13 cellular contexts compared by ENCODE assay signal in the genomic region with DNA sequence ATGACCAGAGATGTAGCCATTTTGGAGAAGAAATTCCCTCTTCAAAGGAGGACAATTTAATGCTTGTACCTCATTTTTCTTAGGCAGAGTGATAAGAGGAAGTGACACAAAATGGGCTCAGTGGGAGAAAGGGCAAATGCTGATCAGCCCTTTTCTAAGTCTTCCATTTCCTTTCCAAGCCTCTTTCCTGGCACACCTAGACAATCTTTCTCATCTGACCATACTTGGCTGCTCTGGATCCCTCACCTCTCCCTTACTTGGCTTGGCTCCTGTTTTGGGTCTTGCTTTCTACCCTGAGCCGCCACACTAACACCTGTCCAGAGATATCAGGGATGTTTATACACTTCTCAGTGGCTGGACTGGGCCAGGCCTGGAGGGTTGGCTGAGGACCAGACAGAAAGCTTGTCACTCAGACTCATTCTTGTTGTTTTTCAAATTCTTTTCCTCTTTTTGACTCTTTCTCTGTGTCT. TPM values are rescaled to one million over a fixed set of nuclear protein-coding genes. Genes with fewer than 3 reads are reported as not detected.
DNase-seq lines count a peak whose midpoint lies in the region; ATAC-seq and TF ChIP-seq lines count a peak whose summit lies in the region.
"Had no signal": no experiment of that assay in that cellular context is flagged by ENCODE, and none has a peak within 500 bp of the region (broad histone marks: within the 10 kb centered on the region; RNA-seq: fewer than 3 reads in every experiment).

No MANE protein-coding gene starts in this region.

- no peak overlapping the region; the same call in 1 of the 2 replicates for H4K91ac ChIP-seq in IMR-90 (ENCODE audit: insufficient read depth, low read depth, low read length)

- no peak overlapping the region for H3K9ac ChIP-seq in IMR-90 (ENCODE audit: low read depth, low read length)

- H2BK15ac ChIP-seq in IMR-90 (ENCODE audit: low read depth, low read length): peak overlapping the region; percentile 61; the same call in 1 of the 3 replicates

- ATAC-seq in IMR-90 (ENCODE audit: low read depth) (no peak), HG03280 (IDR thresholded peaks at IDR 0.05; ENCODE audit: unreplicated experiment) (no peak)
- ATAC-seq in naive thymus-derived CD8-positive, alpha-beta T cell: no peak
- ATAC-seq: WTC11 had no signal

- H2BK20ac ChIP-seq in IMR-90 (ENCODE audit: low read depth, low read length): no peak overlapping the region; the same call in 1 of the 2 replicates

- POLR2A ChIA-PET in A673 (lab: Charles Lee; ENCODE audit: low non-redundant PET): no interaction called here
- POLR2A ChIA-PET in IMR-90 (lab: Charles Lee; ENCODE audit: unreplicated experiment): no interaction called here
- POLR2A ChIA-PET in naive thymus-derived CD8-positive, alpha-beta T cell (lab: Charles Lee): interaction anchor here (25.2 to 30.6 kb wide), 2 partner anchors 17 to 22 kb away, joined by 462 to 1573 read pairs; a partner anchor contains a TSS

- CTCF ChIA-PET in A673 (lab: Charles Lee) (no interaction called here), IMR-90 (lab: Yijun Ruan, JAX) (no interaction called here)

- peak overlapping the region; percentile 63 for H2AK5ac ChIP-seq in IMR-90 (ENCODE audit: low read depth, low read length)

- H3K27ac Mint-ChIP-seq in naive thymus-derived CD8-positive, alpha-beta T cell: peak overlapping the region in 7 of 10 donors; percentile 2 to 81 (median 50)
- H3K27ac Mint-ChIP-seq: WTC11 had no signal

- in situ Hi-C loops in IMR-90 (cut with MboI; ENCODE audit: low sequenced_read_pairs): no loop called here

- peak overlapping the region in 7 of 10 donors; percentile 0 to 58 (median 27) for H3K4me3 Mint-ChIP-seq in naive thymus-derived CD8-positive, alpha-beta T cell
- H3K4me3 Mint-ChIP-seq: WTC11 had no signal

- TF ChIP-seq RAD21 in IMR-90 (IDR thresholded peaks at IDR 0.05; ENCODE audit: low read length): no peak

- dilution Hi-C loops in IMR-90 (cut with HindIII; ENCODE audit: low sequenced_read_pairs, unreplicated experiment): no loop called here

- H3K27ac ChIP-seq in A673 (ENCODE audit: low read depth, low read length, poor library complexity, severe bottlenecking): peak overlapping the region; percentile 18
- no peak overlapping the region for H3K27ac ChIP-seq in IMR-90 (ENCODE audit: insufficient read depth, low read length)
- peak overlapping the region; percentile 95 to 99 for H3K27ac ChIP-seq in coronary artery

- no CpG with 5 or more reads among the region's 1 CpG for WGBS in IMR-90 (ENCODE audit: extremely low coverage in 2 of 2, insufficient read length in 1 of 2), 2 experiments

- H4K20me1 ChIP-seq in IMR-90 (ENCODE audit: insufficient read depth, low read length): no peaks in the 10 kb centered on the region

- peaks cover 19% of the 10 kb centered on the region for H3K9me1 ChIP-seq in IMR-90 (ENCODE audit: insufficient read depth, low read length)

- intact Hi-C loops in A673 (cut with micrococcal nuclease; ENCODE audit: unreplicated experiment) (no loop called here), IMR-90 (cut with micrococcal nuclease) (no loop called here)

- peaks cover 42% of the 10 kb centered on the region for H3K4me1 ChIP-seq in A673 (ENCODE audit: insufficient read depth, low read length, poor library complexity, severe bottlenecking)
- H3K4me1 ChIP-seq in IMR-90 (ENCODE audit: control insufficient read depth, insufficient read depth, low read length): peaks cover 21% of the 10 kb centered on the region

- H3K36me3 ChIP-seq in A673 (ENCODE audit: insufficient read depth, low read length, poor library complexity, severe bottlenecking) (no peaks in the 10 kb centered on the region), IMR-90 (ENCODE audit: control insufficient read depth, insufficient read depth, low read length) (no peaks in the 10 kb centered on the region)

- BruUV-seq in A673 (replicated peaks; lab: Mats Ljungman, UMichigan) (no TSS peak), IMR-90 (replicated peaks; lab: Mats Ljungman, UMichigan) (no TSS peak)

- H3K9me3 ChIP-seq in A673 (ENCODE audit: low read depth, low read length, poor library complexity, severe bottlenecking) (no peaks in the 10 kb centered on the region), IMR-90 (ENCODE audit: control insufficient read depth, insufficient read depth, low read length) (no peaks in the 10 kb centered on the region)

- H3K4me1 Mint-ChIP-seq in naive thymus-derived CD8-positive, alpha-beta T cell: peaks cover 35 to 63% (median 52%) of the 10 kb centered on the region in 4 donors

- H4K8ac ChIP-seq in IMR-90 (ENCODE audit: low read depth in 2 of 2, low read length in 2 of 2): peak overlapping the region in 1 of 2 experiments; percentile 17; a peak in 1 of 4 replicates

- H3K27me3 ChIP-seq in A673 (replicated peaks; ENCODE audit: insufficient read depth, low read depth, low read length, poor library complexity): no peaks in the 10 kb centered on the region
- H3K27me3 ChIP-seq in IMR-90 (ENCODE audit: control insufficient read depth, insufficient read depth, low read length): no peaks in the 10 kb centered on the region

- H4K5ac ChIP-seq in IMR-90 (ENCODE audit: low read depth, low read length): no peak overlapping the region

- H3K23ac ChIP-seq in IMR-90 (ENCODE audit: low read depth, low read length): 0 out of 2 replicates have a peak overlapping the region, but pooled peaks have one; percentile 2

- no peaks in the 10 kb centered on the region for H3K27me3 Mint-ChIP-seq in naive thymus-derived CD8-positive, alpha-beta T cell

- peak overlapping the region; percentile 49; the same call in 1 of the 2 replicates for H2BK120ac ChIP-seq in IMR-90 (ENCODE audit: low read depth, low read length)

- H3K18ac ChIP-seq in IMR-90 (ENCODE audit: low read depth, low read length): no peak overlapping the region

- peak overlapping the region; percentile 7; the same call in 1 of the 2 replicates for H3K14ac ChIP-seq in IMR-90 (replicated peaks; ENCODE audit: low read depth, low read length)

- H2BK5ac ChIP-seq in IMR-90 (ENCODE audit: low read depth, low read length, poor library complexity, severe bottlenecking): no peak overlapping the region

- H3K36me3 Mint-ChIP-seq in naive thymus-derived CD8-positive, alpha-beta T cell: no peaks in the 10 kb centered on the region
- H3K36me3 Mint-ChIP-seq: WTC11 had no signal

- peaks cover 4 to 5% of the 10 kb centered on the region in 2 experiments; a peak in 3 of 4 replicates for H3K79me1 ChIP-seq in IMR-90 (ENCODE audit: low read depth in 1 of 2, low read length in 2 of 2)

- no peak overlapping the region for H3K4me2 ChIP-seq in IMR-90 (ENCODE audit: low read depth, low read length)

- no peak overlapping the region for H2AK9ac ChIP-seq in IMR-90 (replicated peaks; ENCODE audit: low read depth, low read length, poor library complexity)

- no peak for TF ChIP-seq POLR2A in IMR-90 (IDR thresholded peaks at IDR 0.05; ENCODE audit: low read depth, low read length)

- DNase-seq in A673 (ENCODE audit: low spot score) (no peak), IMR-90 (no peak), coronary artery (ENCODE audit: low spot score) (peak; percentile 65), NCI-H146 (lab: John Stamatoyannopoulos, UW) (no peak)
- no peak for DNase-seq in naive thymus-derived CD8-positive, alpha-beta T cell
- DNase-seq in activated naive CD4-positive, alpha-beta T cell (lab: John Stamatoyannopoulos, UW): no peak
- no peak for DNase-seq in stimulated activated CD4-positive, alpha-beta T cell treated with anti-CD3 and anti-CD28 coated beads, Interleukin-4, amount 100 ng/mL, for 4 hours
- DNase-seq: DMS79 treated with DMSO at 0.1 percent for 48 hours, NCI-H524 treated with DMSO at 0.1 percent for 48 hours had no signal

- no peak overlapping the region for H3K56ac ChIP-seq in IMR-90 (ENCODE audit: extremely low read depth, insufficient read depth, low read length)

- peak overlapping the region; percentile 57; the same call in 1 of the 2 replicates for H3K4ac ChIP-seq in IMR-90 (ENCODE audit: low read depth, low read length)

- H3K4me3 ChIP-seq in A673 (ENCODE audit: low read depth, low read length, poor library complexity, severe bottlenecking) (no peak overlapping the region), IMR-90 (ENCODE audit: insufficient read depth, low read depth, low read length) (no peak overlapping the region), coronary artery (no peak overlapping the region)

- TF ChIP-seq CTCF in A673 (conservative IDR thresholded peaks at IDR 0.05; ENCODE audit: low read depth, low read length): no peak
- no peak for TF ChIP-seq CTCF in IMR-90 (conservative IDR thresholded peaks at IDR 0.05; ENCODE audit: low read depth, low read length)
- TF ChIP-seq CTCF in coronary artery (IDR thresholded peaks at IDR 0.05): no peak

- no peaks in the 10 kb centered on the region for H3K9me3 Mint-ChIP-seq in naive thymus-derived CD8-positive, alpha-beta T cell
- H3K9me3 Mint-ChIP-seq: WTC11 had no signal

- peak overlapping the region; percentile 53 for H2AFZ ChIP-seq in IMR-90 (replicated peaks; ENCODE audit: low read length, poor library complexity)

RNA-seq across cellular contexts. Expression of a gene that starts 13.1 kb away (rescaled TPM):
- total RNA-seq in A673 (2021) (27.3 and 36.4 TPM in 2 replicates), IMR-90 (2012; rRNA removed) (60.0 and 77.2 TPM in 2 replicates)
- polyA plus RNA-seq in IMR-90 (2012; rRNA removed): 21.8 and 36.4 TPM in 2 replicates
- 26.3 and 27.4 TPM in 2 replicates for polyA plus RNA-seq in IMR-90 (2012; cell fraction: cytosol; rRNA removed)
- polyA plus RNA-seq in IMR-90 (2012; cell fraction: nucleus; rRNA removed; ENCODE audit: low replicate concordance): 16.0 and 36.0 TPM in 2 replicates
- 100 to 1,000 TPM; 836 to 848 TPM for total RNA-seq in naive thymus-derived CD8-positive, alpha-beta T cell
- 1,000 to 10,000 TPM; 4,009 to 5,114 (median 5,016) TPM for polyA plus RNA-seq in naive thymus-derived CD8-positive, alpha-beta T cell

RNA-seq across cellular contexts. Expression of a gene that starts 18.8 kb away (rescaled TPM):
- 8.5 and 11.6 TPM in 2 replicates for total RNA-seq in A673 (2021)
- total RNA-seq in IMR-90 (2012; rRNA removed): 7.9 and 10.3 TPM in 2 replicates
- 15.3 and 16.3 TPM in 2 replicates for polyA plus RNA-seq in IMR-90 (2012; rRNA removed)
- polyA plus RNA-seq in IMR-90 (2012; cell fraction: cytosol; rRNA removed): 7.8 and 9.4 TPM in 2 replicates
- polyA plus RNA-seq in IMR-90 (2012; cell fraction: nucleus; rRNA removed; ENCODE audit: low replicate concordance): 4.0 and 8.8 TPM in 2 replicates
- 10 to 100 TPM; 32.5 to 34.4 TPM for total RNA-seq in naive thymus-derived CD8-positive, alpha-beta T cell
- polyA plus RNA-seq in naive thymus-derived CD8-positive, alpha-beta T cell: 100 to 1,000 TPM in 1 of 3 donors, 10 to 100 TPM in 2; 98.4 to 101 (median 98.6) TPM

RNA-seq across cellular contexts. Expression of a gene that starts 18.9 kb away (rescaled TPM):
- total RNA-seq in A673 (2021) (1.6 and 2.2 TPM in 2 replicates), IMR-90 (2012; rRNA removed) (0.56 and 0.90 TPM in 2 replicates)
- polyA plus RNA-seq in IMR-90 (2012; rRNA removed): 1.9 and 2.3 TPM in 2 replicates
- polyA plus RNA-seq in IMR-90 (2012; cell fraction: cytosol; rRNA removed): 1.6 and 1.9 TPM in 2 replicates
- polyA plus RNA-seq in IMR-90 (2012; cell fraction: nucleus; rRNA removed; ENCODE audit: low replicate concordance): 2.6 and 2.9 TPM in 2 replicates
- 1 to 10 TPM in 1 of 2 experiments, under 1 TPM in 1; 0.96 to 1.6 TPM for total RNA-seq in naive thymus-derived CD8-positive, alpha-beta T cell
- polyA plus RNA-seq in naive thymus-derived CD8-positive, alpha-beta T cell: under 1 TPM; 0.12 to 0.38 (median 0.25) TPM

RNA-seq across cellular contexts. Expression of a gene that starts 25.4 kb away (rescaled TPM):
- total RNA-seq in A673 (2021): 39.6 and 40.1 TPM in 2 replicates
- 14.7 and 18.3 TPM in 2 replicates for total RNA-seq in IMR-90 (2012; rRNA removed)
- 26.9 and 28.8 TPM in 2 replicates for polyA plus RNA-seq in IMR-90 (2012; rRNA removed)
- polyA plus RNA-seq in IMR-90 (2012; cell fraction: cytosol; rRNA removed): 19.4 and 24.0 TPM in 2 replicates
- polyA plus RNA-seq in IMR-90 (2012; cell fraction: nucleus; rRNA removed; ENCODE audit: low replicate concordance): 7.0 and 14.4 TPM in 2 replicates
- 10 to 100 TPM; 54.6 to 59.4 TPM for total RNA-seq in naive thymus-derived CD8-positive, alpha-beta T cell
- polyA plus RNA-seq in naive thymus-derived CD8-positive, alpha-beta T cell: 10 to 100 TPM; 26.3 to 31.7 (median 29.3) TPM

RNA-seq across cellular contexts. Expression of a gene that starts 38.3 kb away (rescaled TPM):
- 0.24 and 0.31 TPM in 2 replicates for total RNA-seq in A673 (2021)
- not detected in 2 replicates for total RNA-seq in IMR-90 (2012; rRNA removed)
- not detected in 2 replicates for polyA plus RNA-seq in IMR-90 (2012; rRNA removed)
- polyA plus RNA-seq in IMR-90 (2012; cell fraction: cytosol; rRNA removed): not detected in 2 replicates
- not detected in 2 replicates for polyA plus RNA-seq in IMR-90 (2012; cell fraction: nucleus; rRNA removed; ENCODE audit: low replicate concordance)
- not detected for total RNA-seq in naive thymus-derived CD8-positive, alpha-beta T cell
- not detected for polyA plus RNA-seq in naive thymus-derived CD8-positive, alpha-beta T cell
- total RNA-seq: bronchial epithelial cell had no signal
- polyA plus RNA-seq: neural cell had no signal

Comparison
In these comparisons a context has a peak if more than half of its experiments do, and no peak if none do; other contexts are left out.
1. RNA of a gene that starts 13.1 kb away (total RNA-seq): 836 to 848 TPM in naive thymus-derived CD8-positive, alpha-beta T cell; 60.0 to 77.2 TPM in IMR-90 and 27.3 to 36.4 TPM in A673; every median in the first group is over 10 times any median in the second.